8 cellular contexts compared by ENCODE assay signal in genomic region chr2:111659361-111660281, GRCh38.
DNase-seq lines count a peak whose midpoint lies in the region; ATAC-seq lines count a peak whose summit lies in the region.

No MANE protein-coding gene starts in this region.

- H3K27ac Mint-ChIP-seq in activated naive CD8-positive, alpha-beta T cell treated with anti-CD3 and anti-CD28 coated beads for 36 hours = no peak overlapping the region

- H3K4me3 Mint-ChIP-seq in activated naive CD8-positive, alpha-beta T cell treated with anti-CD3 and anti-CD28 coated beads for 36 hours = no peak overlapping the region

- peak; percentile 70 for DNase-seq in COLO829 (ENCODE audit: low spot score)
- peak; percentile 46 for DNase-seq in NCI-H510A treated with DMSO at 0.1 percent for 48 hours (lab: John Stamatoyannopoulos, UW)
- DNase-seq in ecto neural progenitor cell (ENCODE audit: low spot score) = peak; percentile 28
- DNase-seq in myocyte (ENCODE audit: low read depth) = peak; percentile 78
- DNase-seq in NCI-H748 (lab: John Stamatoyannopoulos, UW; ENCODE audit: unreplicated experiment) = no peak
- DNase-seq in activated naive CD8-positive, alpha-beta T cell treated with anti-CD3 and anti-CD28 coated beads for 36 hours = no peak

- peaks cover 7% of the 10 kb centered on the region for H3K4me1 Mint-ChIP-seq in activated naive CD8-positive, alpha-beta T cell treated with anti-CD3 and anti-CD28 coated beads for 36 hours

- no peaks in the 10 kb centered on the region for H3K9me3 Mint-ChIP-seq in activated naive CD8-positive, alpha-beta T cell treated with anti-CD3 and anti-CD28 coated beads for 36 hours

- no peaks in the 10 kb centered on the region for H3K36me3 Mint-ChIP-seq in activated naive CD8-positive, alpha-beta T cell treated with anti-CD3 and anti-CD28 coated beads for 36 hours

- no peaks in the 10 kb centered on the region for H3K27me3 Mint-ChIP-seq in activated naive CD8-positive, alpha-beta T cell treated with anti-CD3 and anti-CD28 coated beads for 36 hours

- no peak for ATAC-seq in GM19328 (IDR thresholded peaks at IDR 0.05; ENCODE audit: unreplicated experiment)
- no peak for ATAC-seq in GM18909 (IDR thresholded peaks at IDR 0.05; ENCODE audit: poor library complexity, unreplicated experiment)

Comparison
In these comparisons a context has a peak if more than half of its experiments do, and no peak if none do; other contexts are left out.
1. DNase-seq: peak in COLO829 (single experiment), NCI-H510A treated with DMSO at 0.1 percent for 48 hours (single experiment), ecto neural progenitor cell (single experiment) and myocyte (single experiment); none in NCI-H748 (single experiment) and activated naive CD8-positive, alpha-beta T cell treated with anti-CD3 and anti-CD28 coated beads for 36 hours (single experiment).